In genomic region chr9:72931437-72931836, GRCh38 we compare ENCODE assay signal across 27 cellular contexts. TPM values are rescaled to one million over a fixed set of nuclear protein-coding genes. Genes with fewer than 3 reads are reported as not detected.
DNase-seq lines count a peak whose midpoint lies in the region; ATAC-seq, FAIRE-seq and TF ChIP-seq lines count a peak whose summit lies in the region.
"Had no signal": no experiment of that assay in that cellular context is flagged by ENCODE, and none has a peak within 500 bp of the region (broad histone marks: within the 10 kb centered on the region; RNA-seq: fewer than 3 reads in every experiment).

No MANE protein-coding gene starts in this region.

- WGBS in sigmoid colon, 2 donors, result 80 to 90% methylated on average over 1 of the region's 1 CpG

- intact Hi-C loops in sigmoid colon (cut with DNase I), result no loop called here

- no peak for TF ChIP-seq EP300 in sigmoid colon (IDR thresholded peaks at IDR 0.05)

- peaks cover 0 to 45% (median 8%) of the 10 kb centered on the region in 4 donors for H3K36me3 ChIP-seq in sigmoid colon

- no peak for FAIRE-seq in HTR-8/SVneo (lab: Jason Lieb, UNC)

- DNase-seq in COLO829 (ENCODE audit: low spot score), result peak; percentile 83
- DNase-seq in astrocyte of the hippocampus (ENCODE audit: low read depth, low spot score), result peak; percentile 70
- DNase-seq in kidney tubule cell (ENCODE audit: low spot score), result peak; percentile 86
- no peak for DNase-seq in sigmoid colon
- no peak for DNase-seq in T-helper 9 cell
- DNase-seq in HTR-8/SVneo (ENCODE audit: insufficient read length, low spot score), result no peak
- no peak for DNase-seq in globus pallidus (ENCODE audit: low spot score)
- DNase-seq: activated CD4-positive, alpha-beta T cell treated with anti-CD3 and anti-CD28 coated beads for 4 hours; activated naive CD4-positive, alpha-beta T cell treated with anti-CD3 and anti-CD28 coated beads, Interleukin-2, amount 50 U/mL, for 16 hours; amygdala; C1 segment of cervical spinal cord; COR-L47; DMS79 treated with DMSO at 0.1 percent for 48 hours; GM23248; IMR-90; natural killer cell; NCI-H146; NCI-H345; occipital lobe; Peyer's patch; SIG-M5; stimulated activated CD8-positive, alpha-beta memory T cell treated with anti-CD3 and anti-CD28 coated beads, Interleukin-4, amount 100 ng/mL, for 48 hours; stimulated activated naive CD8-positive, alpha-beta T cell treated with anti-CD3 and anti-CD28 coated beads, Interleukin-15, amount 100 ng/mL, for 72 hours had no signal

- no peaks in the 10 kb centered on the region for H3K9me3 ChIP-seq in sigmoid colon
- H3K9me3 ChIP-seq: Peyer's patch, thoracic aorta, vagina had no signal

- H3K27ac ChIP-seq in sigmoid colon, result peak overlapping the region in 3 of 4 donors; percentile 15 to 79 (median 73)
- H3K27ac ChIP-seq: GM23248, Peyer's patch, thoracic aorta, vagina had no signal

- H3K4me1 ChIP-seq in sigmoid colon, result peaks cover 0 to 77% (median 54%) of the 10 kb centered on the region in 4 donors

- no peaks in the 10 kb centered on the region for H3K27me3 ChIP-seq in sigmoid colon
- H3K27me3 ChIP-seq: Peyer's patch, vagina had no signal

- no peak for ATAC-seq in GM18520 (IDR thresholded peaks at IDR 0.05; ENCODE audit: unreplicated experiment)
- ATAC-seq: natural killer cell; stimulated activated naive CD8-positive, alpha-beta T cell treated with anti-CD3 and anti-CD28 coated beads, Interleukin-15, amount 100 ng/mL, for 72 hours had no signal

- TF ChIP-seq CTCF in sigmoid colon (IDR thresholded peaks at IDR 0.05), result no peak

- H3K4me3 ChIP-seq in sigmoid colon, result no peak overlapping the region
- H3K4me3 ChIP-seq: GM23248, Peyer's patch, thoracic aorta, vagina had no signal

- TF ChIP-seq POLR2A in sigmoid colon (IDR thresholded peaks at IDR 0.05), result no peak

RNA-seq across cellular contexts. Expression of gene ALDH1A1, which starts 21.4 kb away (rescaled TPM):
- 100 to 1,000 TPM; 241 to 353 (median 300) TPM for total RNA-seq in sigmoid colon
- 100 to 1,000 TPM in 2 of 3 donors, 10 to 100 TPM in 1; 52.6 to 186 (median 166) TPM for polyA plus RNA-seq in sigmoid colon
- total RNA-seq: activated T-helper 2 cell treated with anti-CD3 and anti-CD28 coated beads, Interferon-gamma antibody, Interleukin-2, Interleukin-4, amounts not matched to agents 10 μg/mL and 5 μg/mL and 100 μg/mL, durations not matched to agents 14 hours and 24 hours and 36 hours; GM23248; IMR-90 had no signal
- polyA plus RNA-seq: GM23248, IMR-90 had no signal

Comparison
In these comparisons a context has a peak if more than half of its experiments do, and no peak if none do; other contexts are left out.
1. DNase-seq: peak in COLO829 (single experiment), astrocyte of the hippocampus (single experiment) and kidney tubule cell (single experiment); none in sigmoid colon (single experiment), T-helper 9 cell (single experiment), HTR-8/SVneo (single experiment) and globus pallidus (single experiment).